ENCODE assay signal across 8 cellular contexts in genomic region chr4:74671074-74671698, GRCh38.
DNase-seq lines count a peak whose midpoint lies in the region; ATAC-seq and TF ChIP-seq lines count a peak whose summit lies in the region.

No MANE protein-coding gene starts in this region.

- no peak overlapping the region for H3K27ac Mint-ChIP-seq in activated T-cell treated with anti-CD3 and anti-CD28 coated beads, Interleukin-2, amount 50 U/mL, for 72 hours

- H3K9me3 Mint-ChIP-seq in activated T-cell treated with anti-CD3 and anti-CD28 coated beads, Interleukin-2, amount 50 U/mL, for 72 hours, result no peaks in the 10 kb centered on the region

- no peaks in the 10 kb centered on the region for H3K4me1 ChIP-seq in NT2/D1 (ENCODE audit: insufficient read depth, insufficient read length)

- DNase-seq in DMS153 treated with DMSO at 0.1 percent for 48 hours (lab: John Stamatoyannopoulos, UW; ENCODE audit: unreplicated experiment) (peak; percentile 56), NT2/D1 (ENCODE audit: low read depth, low spot score) (peak; percentile 44), glomerular visceral epithelial cell (ENCODE audit: extremely low spot score) (peak; percentile 80)
- DNase-seq in activated T-cell treated with anti-CD3 and anti-CD28 coated beads, Interleukin-2, amount 50 U/mL, for 72 hours, result peak; percentile 43 to 54
- peak; percentile 2 to 21 (median 6) for DNase-seq in stimulated activated CD4-positive, alpha-beta T cell treated with anti-CD3 and anti-CD28 coated beads, Interleukin-1b, Interleukin-23, amount 100 ng/mL, for 24 hours (ENCODE audit: low read depth in 4 of 4, low spot score in 1 of 4)

- no peaks in the 10 kb centered on the region for H3K36me3 ChIP-seq in NT2/D1 (ENCODE audit: insufficient read depth, insufficient read length, low read length)

- no peak for TF ChIP-seq POLR2A in GM18505 (IDR thresholded peaks at IDR 0.05; ENCODE audit: borderline replicate concordance, extremely low read depth, insufficient read depth, insufficient read length)

- no peaks in the 10 kb centered on the region for H3K9me3 ChIP-seq in NT2/D1 (ENCODE audit: insufficient read depth, low read length)

- peak; percentile 46 for ATAC-seq in HG02610 (IDR thresholded peaks at IDR 0.05; ENCODE audit: unreplicated experiment)
- ATAC-seq in activated T-cell treated with anti-CD3 and anti-CD28 coated beads, Interleukin-2, amount 50 U/mL, for 72 hours (replicated peaks in 1 of 2), result peak in 1 of 2 donors; percentile 59
- no peak for ATAC-seq in HG02588 (IDR thresholded peaks at IDR 0.05; ENCODE audit: unreplicated experiment)
- no peak for ATAC-seq in GM18505 (IDR thresholded peaks at IDR 0.05; ENCODE audit: unreplicated experiment)

- no peak overlapping the region for H3K9ac ChIP-seq in NT2/D1 (ENCODE audit: insufficient read length, low read depth)

- no peak overlapping the region for H3K4me3 Mint-ChIP-seq in activated T-cell treated with anti-CD3 and anti-CD28 coated beads, Interleukin-2, amount 50 U/mL, for 72 hours

- no peaks in the 10 kb centered on the region for H3K27me3 ChIP-seq in NT2/D1 (ENCODE audit: insufficient read depth, insufficient read length)

- no peaks in the 10 kb centered on the region for H3K36me3 Mint-ChIP-seq in activated T-cell treated with anti-CD3 and anti-CD28 coated beads, Interleukin-2, amount 50 U/mL, for 72 hours (ENCODE audit: insufficient read depth in 2 of 2)

- peaks cover 7% of the 10 kb centered on the region for H3K27me3 Mint-ChIP-seq in activated T-cell treated with anti-CD3 and anti-CD28 coated beads, Interleukin-2, amount 50 U/mL, for 72 hours (ENCODE audit: low read depth)

- no peaks in the 10 kb centered on the region for H3K4me1 Mint-ChIP-seq in activated T-cell treated with anti-CD3 and anti-CD28 coated beads, Interleukin-2, amount 50 U/mL, for 72 hours (ENCODE audit: low read depth)

- H3K4me3 ChIP-seq in NT2/D1 (ENCODE audit: insufficient read length, low read depth), result no peak overlapping the region

Comparison
In these comparisons a context has a peak if more than half of its experiments do, and no peak if none do; other contexts are left out.
1. DNase-seq: peak in every context shown above with its lines; median percentile 80 in glomerular visceral epithelial cell; 56 in DMS153 treated with DMSO at 0.1 percent for 48 hours; 48 in activated T-cell treated with anti-CD3 and anti-CD28 coated beads, Interleukin-2, amount 50 U/mL, for 72 hours; 44 in NT2/D1; 6 in stimulated activated CD4-positive, alpha-beta T cell treated with anti-CD3 and anti-CD28 coated beads, Interleukin-1b, Interleukin-23, amount 100 ng/mL, for 24 hours.